31 cellular contexts compared by ENCODE assay signal in the genomic region with DNA sequence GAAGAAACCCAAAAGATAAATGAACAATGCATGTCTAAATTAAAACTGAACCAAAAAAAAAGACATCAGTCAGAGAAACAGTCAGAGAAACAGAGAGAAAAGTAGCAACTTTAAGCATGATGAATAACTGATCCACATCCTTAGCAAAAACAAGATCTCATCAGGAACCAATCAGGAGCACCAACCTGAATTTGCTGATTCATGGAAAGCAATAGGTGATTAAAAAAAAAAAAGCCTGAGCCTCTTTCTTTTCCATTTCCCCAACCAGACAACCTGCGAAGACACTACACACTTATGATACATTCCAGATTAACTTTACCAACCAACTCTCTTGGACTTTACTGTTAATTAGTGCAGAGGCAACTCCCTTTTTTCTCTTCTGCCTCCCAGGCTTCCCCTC.
DNase-seq lines count a peak whose midpoint lies in the region; ATAC-seq, FAIRE-seq and TF ChIP-seq lines count a peak whose summit lies in the region.
"Had no signal": no experiment of that assay in that cellular context is flagged by ENCODE, and none has a peak within 500 bp of the region (broad histone marks: within the 10 kb centered on the region; RNA-seq: fewer than 3 reads in every experiment).

No MANE protein-coding gene starts in this region.

- H3K4me1 ChIP-seq in HepG2 (ENCODE audit: insufficient read depth, low read length) = no peaks in the 10 kb centered on the region
- H3K4me1 ChIP-seq in right lobe of liver = no peaks in the 10 kb centered on the region
- peaks cover 7% of the 10 kb centered on the region; the same call in 1 of the 2 replicates for H3K4me1 ChIP-seq in GM23338 (ENCODE audit: insufficient read depth)
- H3K4me1 ChIP-seq in K562 (replicated peaks in 1 of 2; ENCODE audit: control insufficient read depth in 2 of 2, insufficient read depth in 2 of 2, low read length in 2 of 2) = no peaks in the 10 kb centered on the region
- H3K4me1 ChIP-seq in endodermal cell (ENCODE audit: control insufficient read depth, insufficient read depth, low read length) = no peaks in the 10 kb centered on the region
- H3K4me1 ChIP-seq: BE2C, BLaER1 had no signal

- H3K9me3 ChIP-seq in HepG2 (ENCODE audit: low read length) = no peaks in the 10 kb centered on the region
- H3K9me3 ChIP-seq in right lobe of liver = no peaks in the 10 kb centered on the region
- H3K9me3 ChIP-seq in K562 (replicated peaks; ENCODE audit: control insufficient read depth, insufficient read depth, low read depth, low read length) = no peaks in the 10 kb centered on the region
- H3K9me3 ChIP-seq in endodermal cell (ENCODE audit: control insufficient read depth, low read length) = no peaks in the 10 kb centered on the region
- H3K9me3 ChIP-seq: BE2C, BLaER1 had no signal

- POLR2A ChIA-PET in HepG2 (lab: Yijun Ruan, JAX) = no interaction called here
- POLR2A ChIA-PET in K562 (lab: Yijun Ruan, JAX) = no interaction called here

- TF ChIP-seq RAD21 in HepG2 (CRISPR knock-in tag; IDR thresholded peaks at IDR 0.05) (no peak), K562 (CRISPR knock-in tag; conservative IDR thresholded peaks at IDR 0.05 in 1 of 2, IDR thresholded peaks at IDR 0.05 in 1 of 2) (no peak)

- H3K36me3 Mint-ChIP-seq in GM23338 (ENCODE audit: low read depth) (no peaks in the 10 kb centered on the region), endodermal cell (ENCODE audit: low read depth) (no peaks in the 10 kb centered on the region)
- H3K36me3 Mint-ChIP-seq: CD14-positive monocyte; CD4-positive, alpha-beta memory T cell; CD4-positive, CD25-positive, alpha-beta regulatory T cell; CD8-positive, alpha-beta memory T cell had no signal

- no peaks in the 10 kb centered on the region; the same call in 1 of the 2 replicates for H3K9me2 ChIP-seq in GM23338 (ENCODE audit: insufficient read depth)

- CTCF ChIA-PET in HepG2 (lab: Yijun Ruan, JAX; ENCODE audit: low intra/inter-chr PET ratio, low total read pairs) = no interaction called here
- CTCF ChIA-PET in K562 (lab: Yijun Ruan, JAX; ENCODE audit: low intra/inter-chr PET ratio) = interaction anchor here (0.7 kb wide), 1 partner anchor 55 kb away, joined by 3 read pairs; no protein-coding TSS in a partner anchor

- no peak for DNase-seq in HepG2 (ENCODE audit: low spot score)
- no peak for DNase-seq in right lobe of liver
- DNase-seq in GM23338 (ENCODE audit: low spot score) = no peak
- no peak for DNase-seq in K562 (ENCODE audit: extremely low read depth in 1 of 4, low spot score in 3 of 4)
- no peak for DNase-seq in endodermal cell
- no peak for DNase-seq in SIG-M5 treated with dmso at 0.1 percent for 504 hours (lab: John Stamatoyannopoulos, UW; ENCODE audit: unreplicated experiment)
- DNase-seq in DMS 273 (lab: John Stamatoyannopoulos, UW; ENCODE audit: unreplicated experiment) = no peak
- DNase-seq: ACHN; BE2C; C1 segment of cervical spinal cord; Calu3; CD4-positive, alpha-beta memory T cell; CD4-positive, CD25-positive, alpha-beta regulatory T cell; CD8-positive, alpha-beta memory T cell; COR-L47; DMS 273 treated with DMSO at 0.1 percent for 48 hours; DMS153; DMS53; DMS79; DND-41; EL; GDM1 had no signal

- in situ Hi-C loops in HepG2 (cut with HindIII; ENCODE audit: extremely low pct_ligation_motif_present, low pct_unique_long_range_greater_than_20kb) (no loop called here), K562 (cut with MboI) (no loop called here)

- WGBS in HepG2 (ENCODE audit: low lambda C conversion rate) = 0% methylated on average over 1 of the region's 1 CpG
- WGBS in right lobe of liver (ENCODE audit: insufficient coverage, low coverage, low lambda C conversion rate, missing lambda C conversion rate) = 67% methylated on average over 1 of the region's 1 CpG
- WGBS in K562 (ENCODE audit: insufficient coverage, low coverage, missing lambda C conversion rate) = 0% methylated on average over 1 of the region's 1 CpG
- 76% methylated on average over 1 of the region's 1 CpG; no CpG with 5 or more reads in 1 of the 2 experiments for WGBS in endodermal cell (ENCODE audit: insufficient coverage in 1 of 2, insufficient read length in 1 of 2), 2 experiments

- H4K20me1 ChIP-seq in HepG2 (ENCODE audit: insufficient read depth, low read length) = no peaks in the 10 kb centered on the region
- H4K20me1 ChIP-seq in GM23338 (replicated peaks; ENCODE audit: insufficient read depth) = no peaks in the 10 kb centered on the region
- H4K20me1 ChIP-seq in K562 (replicated peaks; ENCODE audit: control insufficient read depth, insufficient read depth, low read length) = no peaks in the 10 kb centered on the region
- H4K20me1 ChIP-seq: BLaER1 had no signal

- H3K36me3 ChIP-seq in HepG2 (replicated peaks in 1 of 2; ENCODE audit: control insufficient read depth in 1 of 2, insufficient read depth in 2 of 2, low read length in 2 of 2) = no peaks in the 10 kb centered on the region
- no peaks in the 10 kb centered on the region for H3K36me3 ChIP-seq in right lobe of liver
- no peaks in the 10 kb centered on the region for H3K36me3 ChIP-seq in GM23338 (ENCODE audit: insufficient read depth)
- H3K36me3 ChIP-seq in K562 (ENCODE audit: control insufficient read depth, insufficient read depth, low read length) = no peaks in the 10 kb centered on the region
- H3K36me3 ChIP-seq in endodermal cell (ENCODE audit: control insufficient read depth, insufficient read depth, low read length) = no peaks in the 10 kb centered on the region
- H3K36me3 ChIP-seq: BE2C, BLaER1 had no signal

- TF ChIP-seq CTCF in HepG2 (CRISPR knock-in tag; IDR thresholded peaks at IDR 0.05) (no peak), right lobe of liver (IDR thresholded peaks at IDR 0.05) (no peak), GM23338 (conservative IDR thresholded peaks at IDR 0.05; ENCODE audit: low read depth in 2 of 2) (no peak), K562 (IDR thresholded peaks at IDR 0.05 in 2 of 3, conservative IDR thresholded peaks at IDR 0.05 in 1 of 3; ENCODE audit: insufficient read depth in 2 of 3, low read depth in 1 of 3, low read length in 3 of 3) (no peak), endodermal cell (conservative IDR thresholded peaks at IDR 0.05) (no peak)

- TF ChIP-seq EP300 in HepG2 (IDR thresholded peaks at IDR 0.05; ENCODE audit: low read depth in 2 of 2, low read length in 2 of 2) (no peak), HepG2 (CRISPR knock-in tag; IDR thresholded peaks at IDR 0.05; ENCODE audit: borderline replicate concordance) (no peak), K562 (IDR thresholded peaks at IDR 0.05; ENCODE audit: low read length) (no peak)

- no peaks in the 10 kb centered on the region; the same call in 2 of the 3 replicates for H3K9me3 Mint-ChIP-seq in GM23338
- H3K9me3 Mint-ChIP-seq in endodermal cell = peaks cover 15% of the 10 kb centered on the region

- H3K27ac Mint-ChIP-seq in GM23338 (peak overlapping the region; percentile 81), endodermal cell (peak overlapping the region; percentile 15)
- H3K27ac Mint-ChIP-seq: CD14-positive monocyte; CD4-positive, alpha-beta memory T cell; CD4-positive, CD25-positive, alpha-beta regulatory T cell; CD8-positive, alpha-beta memory T cell had no signal

- H3K4me1 Mint-ChIP-seq in GM23338 (no peaks in the 10 kb centered on the region; the same call in 1 of the 3 replicates), endodermal cell (peaks cover 15% of the 10 kb centered on the region)
- H3K4me1 Mint-ChIP-seq: CD14-positive monocyte; CD4-positive, alpha-beta memory T cell; CD4-positive, CD25-positive, alpha-beta regulatory T cell; CD8-positive, alpha-beta memory T cell had no signal

- H3K9ac ChIP-seq in HepG2 (ENCODE audit: insufficient read depth, low read depth, low read length) (no peak overlapping the region), K562 (ENCODE audit: insufficient read depth in 1 of 2, low read depth in 2 of 2, low read length in 2 of 2) (no peak overlapping the region), endodermal cell (ENCODE audit: extremely low read depth, low read length, poor library complexity, severe bottlenecking) (no peak overlapping the region)
- H3K9ac ChIP-seq: BLaER1 had no signal

- BruUV-seq in HepG2 (replicated peaks; lab: Mats Ljungman, UMichigan) (no TSS peak), K562 (replicated peaks; lab: Mats Ljungman, UMichigan) (no TSS peak)

- H3K4me3 Mint-ChIP-seq in GM23338 (no peak overlapping the region), endodermal cell (no peak overlapping the region)
- H3K4me3 Mint-ChIP-seq: CD14-positive monocyte; CD4-positive, alpha-beta memory T cell; CD4-positive, CD25-positive, alpha-beta regulatory T cell; CD8-positive, alpha-beta memory T cell had no signal

- H3K4me3 ChIP-seq in HepG2 (replicated peaks in 1 of 3; ENCODE audit: insufficient read depth in 1 of 3, low read depth in 2 of 3, low read length in 3 of 3) (no peak overlapping the region), right lobe of liver (no peak overlapping the region), GM23338 (no peak overlapping the region), K562 (no peak overlapping the region), endodermal cell (ENCODE audit: low read length) (no peak overlapping the region)
- H3K4me3 ChIP-seq: BLaER1, GM12878 had no signal

- H3K27ac ChIP-seq in HepG2 (ENCODE audit: extremely low read length, insufficient read depth, low read length) (no peak overlapping the region), right lobe of liver (no peak overlapping the region), GM23338 (ENCODE audit: low read depth) (no peak overlapping the region), K562 (ENCODE audit: extremely low read depth, low read depth, low read length) (no peak overlapping the region), endodermal cell (ENCODE audit: low read depth, low read length) (no peak overlapping the region)
- H3K27ac ChIP-seq: 22Rv1, BLaER1 had no signal

- no peaks in the 10 kb centered on the region for H3K9me1 ChIP-seq in K562 (ENCODE audit: control insufficient read depth, insufficient read depth, low read length)

- H3F3A ChIP-seq in GM23338 (replicated peaks; ENCODE audit: low read depth) = no peaks in the 10 kb centered on the region

- H3K79me2 ChIP-seq in HepG2 (ENCODE audit: insufficient read depth, low read length) (no peaks in the 10 kb centered on the region), GM23338 (replicated peaks; ENCODE audit: insufficient read depth) (no peaks in the 10 kb centered on the region), K562 (ENCODE audit: control insufficient read depth, insufficient read depth, low read length) (no peaks in the 10 kb centered on the region)

- H3K4me2 ChIP-seq in HepG2 (ENCODE audit: low read depth, low read length) (no peak overlapping the region), GM23338 (no peak overlapping the region), K562 (ENCODE audit: insufficient read depth, low read length) (no peak overlapping the region)
- H3K4me2 ChIP-seq: BLaER1 had no signal

- FAIRE-seq in HepG2 (lab: Jason Lieb, UNC) (no peak), K562 (lab: Jason Lieb, UNC) (no peak)
- FAIRE-seq: D721Med, GM12878, GM12892, GM18507, GM19239 had no signal

- H2AFZ ChIP-seq in HepG2 (ENCODE audit: low read length) (no peak overlapping the region), GM23338 (peak overlapping the region; percentile 14; the same call in 1 of the 2 replicates), K562 (ENCODE audit: low read depth, low read length) (no peak overlapping the region)

- H3K27me3 Mint-ChIP-seq in GM23338 (ENCODE audit: insufficient read depth, low read depth, poor library complexity) = peaks cover 2% of the 10 kb centered on the region
- no peaks in the 10 kb centered on the region for H3K27me3 Mint-ChIP-seq in endodermal cell (ENCODE audit: insufficient read depth)
- H3K27me3 Mint-ChIP-seq: CD4-positive, alpha-beta memory T cell; CD4-positive, CD25-positive, alpha-beta regulatory T cell had no signal

- intact Hi-C loops in HepG2 (cut with micrococcal nuclease; ENCODE audit: unreplicated experiment) = no loop called here
- intact Hi-C loops in right lobe of liver (cut with DNase I) = no loop called here
- intact Hi-C loops in K562 (cut with micrococcal nuclease) = no loop called here

- TF ChIP-seq POLR2A in HepG2 (IDR thresholded peaks at IDR 0.05; ENCODE audit: insufficient read depth in 1 of 2, low read depth in 2 of 2, low read length in 2 of 2) (no peak), right lobe of liver (IDR thresholded peaks at IDR 0.05) (no peak), K562 (conservative IDR thresholded peaks at IDR 0.05) (no peak)

- ATAC-seq in HepG2 (no peak), right lobe of liver (no peak), GM23338 (no peak), K562 (no peak), GM18873 (IDR thresholded peaks at IDR 0.05; ENCODE audit: low FRiP score, unreplicated experiment) (no peak)
- ATAC-seq: GM12878 had no signal

- H3K27me3 ChIP-seq in HepG2 (ENCODE audit: control insufficient read depth in 1 of 2, insufficient read depth in 2 of 2, low read length in 2 of 2) (no peaks in the 10 kb centered on the region), right lobe of liver (no peaks in the 10 kb centered on the region), GM23338 (ENCODE audit: insufficient read depth) (no peaks in the 10 kb centered on the region), K562 (ENCODE audit: control insufficient read depth in 2 of 2, insufficient read depth in 2 of 2, low read length in 2 of 2) (no peaks in the 10 kb centered on the region; a peak in 1 of 5 replicates), endodermal cell (ENCODE audit: control insufficient read depth, insufficient read depth, low read length, poor library complexity, severe bottlenecking) (no peaks in the 10 kb centered on the region)
- H3K27me3 ChIP-seq: BE2C, BLaER1 had no signal
